Comparison of ENCODE assay signal across 15 cellular contexts in the genomic region with DNA sequence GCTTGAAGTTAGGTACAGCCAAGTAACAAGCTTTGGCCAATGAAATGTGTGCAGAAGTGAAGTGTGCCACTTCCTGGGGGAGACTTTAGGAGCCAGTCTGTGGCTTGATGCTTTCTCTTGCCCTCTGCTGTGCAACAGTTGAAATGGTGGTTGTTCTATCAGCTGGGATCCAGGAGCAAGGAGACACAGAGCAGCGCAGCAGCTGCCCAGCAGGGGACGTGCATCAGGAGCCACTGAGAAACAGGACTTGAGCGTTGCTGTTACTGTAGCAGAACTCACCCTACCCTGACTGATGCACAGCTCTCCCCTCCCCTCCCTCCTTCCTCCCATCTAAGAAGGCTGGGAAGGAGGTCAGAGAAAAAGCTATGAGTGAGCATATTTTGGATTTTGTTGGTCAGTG. TPM values are rescaled to one million over a fixed set of nuclear protein-coding genes. Genes with fewer than 3 reads are reported as not detected.
DNase-seq lines count a peak whose midpoint lies in the region; ATAC-seq, FAIRE-seq and TF ChIP-seq lines count a peak whose summit lies in the region.
"Had no signal": no experiment of that assay in that cellular context is flagged by ENCODE, and none has a peak within 500 bp of the region (broad histone marks: within the 10 kb centered on the region; RNA-seq: fewer than 3 reads in every experiment).

No MANE protein-coding gene starts in this region.

- no peak overlapping the region for H3K18ac ChIP-seq in mesendoderm (ENCODE audit: low read length)

- WGBS in mesendoderm (ENCODE audit: extremely low coverage, insufficient coverage, low lambda C conversion rate), result no CpG with 5 or more reads among the region's 3 CpGs

- no peak overlapping the region for H3K56ac ChIP-seq in mesendoderm (ENCODE audit: low read length)

- ATAC-seq in HG03439 (IDR thresholded peaks at IDR 0.05; ENCODE audit: unreplicated experiment) (no peak), HG02884 (IDR thresholded peaks at IDR 0.05; ENCODE audit: unreplicated experiment) (no peak)

- no peak overlapping the region for H3K4ac ChIP-seq in mesendoderm (ENCODE audit: low read depth, low read length)

- H3K36me3 ChIP-seq in HEK293 (ENCODE audit: control insufficient read depth in 2 of 2, insufficient read depth in 1 of 2, low read length in 2 of 2) (no peaks in the 10 kb centered on the region), astrocyte (ENCODE audit: insufficient read depth, low read length) (no peaks in the 10 kb centered on the region), mesendoderm (ENCODE audit: control insufficient read depth, insufficient read depth, low read length) (no peaks in the 10 kb centered on the region)
- H3K36me3 ChIP-seq: SJCRH30 had no signal

- no peak overlapping the region for H4K8ac ChIP-seq in mesendoderm (ENCODE audit: low read depth, low read length)

- H3K9ac ChIP-seq in astrocyte (ENCODE audit: low read length) (no peak overlapping the region), mesendoderm (ENCODE audit: low read length) (no peak overlapping the region)

- FAIRE-seq in astrocyte (lab: Jason Lieb, UNC), result no peak

- H2BK15ac ChIP-seq in mesendoderm (replicated peaks; ENCODE audit: low read depth), result no peak overlapping the region

- CTCF ChIA-PET in AG04450 (lab: Charles Lee), result no interaction called here
- CTCF ChIA-PET in HEK293 (lab: Yijun Ruan, JAX), result interaction anchor here (0.6 to 2.8 kb wide), 3 partner anchors 12 to 36 kb away, joined by 3 to 13 read pairs (median 4); no protein-coding TSS in a partner anchor

- POLR2A ChIA-PET in AG04450 (lab: Yijun Ruan, JAX) (no interaction called here), HEK293 (lab: Yijun Ruan, JAX) (no interaction called here)

- H3K4me3 ChIP-seq in AG04450 (ENCODE audit: low read depth, low read length) (no peak overlapping the region), HEK293 (ENCODE audit: low read depth, low read length) (no peak overlapping the region), astrocyte (ENCODE audit: insufficient read depth, low read depth, low read length) (no peak overlapping the region), mesendoderm (ENCODE audit: low read length) (no peak overlapping the region)
- H3K4me3 ChIP-seq: SJCRH30 had no signal

- DNase-seq in AG04450 (ENCODE audit: low read depth, low spot score), result no peak
- no peak for DNase-seq in astrocyte (ENCODE audit: low read depth)
- DNase-seq in mesendoderm, result peak; percentile 57
- DNase-seq in GM03348 (ENCODE audit: low spot score), result no peak
- DNase-seq in SKM-1 treated with dmso at 0.1 percent for 144 hours (lab: John Stamatoyannopoulos, UW; ENCODE audit: unreplicated experiment), result no peak
- DNase-seq: activated B cell treated with CpG ODN at 0.5 μM for 24 hours; activated T-cell treated with anti-CD3 and anti-CD28 coated beads, Interleukin-2, amount 50 U/mL, for 24 hours; CD4-positive, alpha-beta T cell; NCI-H510A treated with DMSO at 0.1 percent for 48 hours; SJCRH30 had no signal

- H3K9me3 Mint-ChIP-seq in astrocyte (ENCODE audit: unreplicated experiment), result no peaks in the 10 kb centered on the region
- H3K9me3 Mint-ChIP-seq: CD4-positive, alpha-beta T cell had no signal

- H3K79me1 ChIP-seq in mesendoderm (ENCODE audit: low read length), result no peaks in the 10 kb centered on the region

- no peak overlapping the region for H4K5ac ChIP-seq in mesendoderm (ENCODE audit: low read length)

- peak overlapping the region; percentile 47 for H3K27ac Mint-ChIP-seq in astrocyte (ENCODE audit: unreplicated experiment)
- H3K27ac Mint-ChIP-seq: activated B cell treated with CpG ODN at 0.5 μM for 24 hours; activated T-cell treated with anti-CD3 and anti-CD28 coated beads, Interleukin-2, amount 50 U/mL, for 24 hours; CD4-positive, alpha-beta T cell had no signal

- H3K9me3 ChIP-seq in AG04450 (ENCODE audit: control insufficient read depth, insufficient read depth, low read length) (peaks cover 10% of the 10 kb centered on the region), HEK293 (ENCODE audit: control insufficient read depth, insufficient read depth, low read depth, low read length) (no peaks in the 10 kb centered on the region), astrocyte (ENCODE audit: insufficient read depth, low read depth, low read length) (no peaks in the 10 kb centered on the region)

- H2BK5ac ChIP-seq in mesendoderm (ENCODE audit: low read length), result no peak overlapping the region

- H3K4me1 Mint-ChIP-seq in astrocyte (ENCODE audit: low read depth, unreplicated experiment), result peaks cover 40% of the 10 kb centered on the region

- H3K27me3 Mint-ChIP-seq in astrocyte (ENCODE audit: low read depth, unreplicated experiment), result peaks cover 5% of the 10 kb centered on the region
- H3K27me3 Mint-ChIP-seq: activated T-cell treated with anti-CD3 and anti-CD28 coated beads, Interleukin-2, amount 50 U/mL, for 24 hours; CD4-positive, alpha-beta T cell had no signal

- no peaks in the 10 kb centered on the region for H3K36me3 Mint-ChIP-seq in astrocyte (ENCODE audit: low read depth, unreplicated experiment)

- H3K27me3 ChIP-seq in AG04450 (ENCODE audit: control insufficient read depth, insufficient read depth, low read length), result no peaks in the 10 kb centered on the region
- peaks cover 12% of the 10 kb centered on the region for H3K27me3 ChIP-seq in astrocyte (ENCODE audit: insufficient read depth, low read length)
- no peaks in the 10 kb centered on the region for H3K27me3 ChIP-seq in mesendoderm (ENCODE audit: insufficient read depth, low read length, poor library complexity)

- TF ChIP-seq CTCF in AG04450 (IDR thresholded peaks at IDR 0.05; ENCODE audit: low read depth, low read length), result no peak
- no peak for TF ChIP-seq CTCF in HEK293 (tag by site-specific recombination; IDR thresholded peaks at IDR 0.05)
- no peak for TF ChIP-seq CTCF in astrocyte (IDR thresholded peaks at IDR 0.05; ENCODE audit: insufficient read depth, low read depth, low read length)

- H3K4me2 ChIP-seq in astrocyte (ENCODE audit: low read length), result no peak overlapping the region
- H3K4me2 ChIP-seq in mesendoderm (ENCODE audit: low read length), result no peak overlapping the region

- no peak overlapping the region for H2AFZ ChIP-seq in astrocyte (ENCODE audit: low read depth, low read length)

- H2AK5ac ChIP-seq in mesendoderm (ENCODE audit: low read length), result no peak overlapping the region

- H3K79me2 ChIP-seq in astrocyte (ENCODE audit: insufficient read depth, low read length) (no peaks in the 10 kb centered on the region), mesendoderm (ENCODE audit: control insufficient read depth, insufficient read depth, low read length) (no peaks in the 10 kb centered on the region)

- H3K4me1 ChIP-seq in HEK293 (ENCODE audit: control insufficient read depth, insufficient read depth, low read length), result no peaks in the 10 kb centered on the region
- H3K4me1 ChIP-seq in astrocyte (ENCODE audit: insufficient read depth, low read length), result peaks cover 25% of the 10 kb centered on the region
- no peaks in the 10 kb centered on the region for H3K4me1 ChIP-seq in mesendoderm (ENCODE audit: control insufficient read depth, low read depth, low read length)

- no peak overlapping the region for H3K23ac ChIP-seq in mesendoderm (ENCODE audit: low read length)

- H3K27ac ChIP-seq in AG04450 (ENCODE audit: low read depth, low read length) (peak overlapping the region; percentile 32), HEK293 (ENCODE audit: extremely low read depth, low read depth, low read length) (no peak overlapping the region), astrocyte (ENCODE audit: low read depth, low read length) (no peak overlapping the region), mesendoderm (ENCODE audit: low read depth, low read length) (no peak overlapping the region)
- H3K27ac ChIP-seq: epithelial cell of prostate, SJCRH30 had no signal

- no peak overlapping the region for H2BK120ac ChIP-seq in mesendoderm (ENCODE audit: low read depth, low read length)

- H3K4me3 Mint-ChIP-seq in astrocyte (ENCODE audit: unreplicated experiment), result no peak overlapping the region
- H3K4me3 Mint-ChIP-seq: activated B cell treated with CpG ODN at 0.5 μM for 24 hours; activated T-cell treated with anti-CD3 and anti-CD28 coated beads, Interleukin-2, amount 50 U/mL, for 24 hours; CD4-positive, alpha-beta T cell had no signal

- H4K20me1 ChIP-seq in astrocyte (ENCODE audit: insufficient read depth, low read length), result no peaks in the 10 kb centered on the region

TF ChIP-seq in HEK293, 187 proteins besides CTCF, POLR2A, EP300 and RAD21 (continues in another document):
- no peak for TF ChIP-seq ZNF626 (tag by site-specific recombination; IDR thresholded peaks at IDR 0.05)
- TF ChIP-seq ZNF248 (tag by site-specific recombination; IDR thresholded peaks at IDR 0.05), result no peak
- TF ChIP-seq MZF1 (tag by site-specific recombination; IDR thresholded peaks at IDR 0.05; ENCODE audit: borderline replicate concordance), result no peak
- TF ChIP-seq TRIM28 (IDR thresholded peaks at IDR 0.05; ENCODE audit: borderline replicate concordance, low read length), result peak; percentile 42; the same call in 1 of the 2 replicates

RNA-seq across cellular contexts. Expression of a gene that starts 18.9 kb away (rescaled TPM):
- polyA plus RNA-seq in AG04450 (2011; rRNA removed), result 0.37 and 0.50 TPM in 2 replicates
- 0.18 TPM in 1 of 2 replicates, not detected in the other for polyA minus RNA-seq in AG04450 (2011; rRNA and poly(A)+ RNA removed)
- not detected in 2 replicates for total RNA-seq in astrocyte
- polyA plus RNA-seq in mesendoderm (2013, experiment 1 of 2), result not detected
- not detected for polyA plus RNA-seq in mesendoderm (2013, experiment 2 of 2)
- total RNA-seq: activated B cell treated with CpG ODN at 0.5 μM for 24 hours; CD4-positive, alpha-beta T cell; SJCRH30 had no signal

RNA-seq across cellular contexts. Expression of a gene that starts 44.8 kb away (rescaled TPM):
- 12.5 and 12.6 TPM in 2 replicates for polyA plus RNA-seq in AG04450 (2011; rRNA removed)
- 9.6 and 14.4 TPM in 2 replicates for polyA minus RNA-seq in AG04450 (2011; rRNA and poly(A)+ RNA removed)
- total RNA-seq in astrocyte, result 67.5 and 68.5 TPM in 2 replicates
- 11.0 TPM for polyA plus RNA-seq in mesendoderm (2013, experiment 1 of 2)
- 10.4 TPM for polyA plus RNA-seq in mesendoderm (2013, experiment 2 of 2)

RNA-seq across cellular contexts. Expression of a gene that starts 49.4 kb away (rescaled TPM):
- not detected in 2 replicates for polyA plus RNA-seq in AG04450 (2011; rRNA removed)
- not detected in 2 replicates for polyA minus RNA-seq in AG04450 (2011; rRNA and poly(A)+ RNA removed)
- 0.14 and 0.17 TPM in 2 replicates for total RNA-seq in astrocyte
- polyA plus RNA-seq in mesendoderm (2013, experiment 1 of 2), result 0.55 TPM
- polyA plus RNA-seq in mesendoderm (2013, experiment 2 of 2), result 0.67 TPM
- total RNA-seq: CD4-positive, alpha-beta T cell; myocyte; SJCRH30 had no signal
